Comparison of ENCODE assay signal across 9 cellular contexts in genomic region chr4:126604273-126604867, GRCh38.
DNase-seq lines count a peak whose midpoint lies in the region; ATAC-seq, FAIRE-seq and TF ChIP-seq lines count a peak whose summit lies in the region.
"Had no signal": no experiment of that assay in that cellular context is flagged by ENCODE, and none has a peak within 500 bp of the region (broad histone marks: within the 10 kb centered on the region; RNA-seq: fewer than 3 reads in every experiment).

No MANE protein-coding gene starts in this region.

- FAIRE-seq in G401.6 (lab: Jason Lieb, UNC) = peak; percentile 76

- TF ChIP-seq CTCF in fibroblast of pulmonary artery (IDR thresholded peaks at IDR 0.05; ENCODE audit: low read length, missing control alignments) (peak; percentile 92), retinal pigment epithelial cell (conservative IDR thresholded peaks at IDR 0.05; ENCODE audit: low read depth, low read length) (peak; percentile 81), stomach (IDR thresholded peaks at IDR 0.05) (peak in 2 of 7 experiments; percentile 28 to 55)

- H3K9me3 Mint-ChIP-seq in activated T-helper 1 cell treated with anti-CD3 and anti-CD28 coated beads, Interleukin-12 subunit alpha, Interleukin-12 subunit beta, Interleukin-2, Interleukin-4 antibody, amounts not matched to agents 30 ng/mL and 10 ng/mL and 1 ng/mL, durations not matched to agents 14 hours and 24 hours and 36 hours = no peaks in the 10 kb centered on the region

- WGBS in stomach, 5 donors = 18 to 41% (median 28%) methylated on average over 3 of the region's 3 CpGs

- ATAC-seq in HG02885 (IDR thresholded peaks at IDR 0.05; ENCODE audit: poor library complexity, unreplicated experiment) = peak; percentile 81

- intact Hi-C loops in activated T-helper 1 cell treated with anti-CD3 and anti-CD28 coated beads, Interleukin-12 subunit alpha, Interleukin-12 subunit beta, Interleukin-2, Interleukin-4 antibody, amounts not matched to agents 30 ng/mL and 10 ng/mL and 1 ng/mL, durations not matched to agents 14 hours and 24 hours and 36 hours (cut with micrococcal nuclease) = loop anchor here (5.0 kb wide), 1 partner anchor 1292 kb away; the partner anchor contains the start of gene FAT4
- intact Hi-C loops in stomach (cut with DNase I; ENCODE audit: low total_unique reads) = no loop called here

- H3K27ac ChIP-seq in stomach = no peak overlapping the region
- H3K27ac ChIP-seq: SJSA1 had no signal

- H3K9me3 ChIP-seq in stomach = no peaks in the 10 kb centered on the region
- H3K9me3 ChIP-seq: SJSA1 had no signal

- no peak for TF ChIP-seq POLR2A in stomach (IDR thresholded peaks at IDR 0.05)

- no peaks in the 10 kb centered on the region for H3K4me1 ChIP-seq in stomach
- H3K4me1 ChIP-seq: SJSA1 had no signal

- no peak overlapping the region for H3K27ac Mint-ChIP-seq in activated T-helper 1 cell treated with anti-CD3 and anti-CD28 coated beads, Interleukin-12 subunit alpha, Interleukin-12 subunit beta, Interleukin-2, Interleukin-4 antibody, amounts not matched to agents 30 ng/mL and 10 ng/mL and 1 ng/mL, durations not matched to agents 14 hours and 24 hours and 36 hours

- no peaks in the 10 kb centered on the region for H3K36me3 Mint-ChIP-seq in activated T-helper 1 cell treated with anti-CD3 and anti-CD28 coated beads, Interleukin-12 subunit alpha, Interleukin-12 subunit beta, Interleukin-2, Interleukin-4 antibody, amounts not matched to agents 30 ng/mL and 10 ng/mL and 1 ng/mL, durations not matched to agents 14 hours and 24 hours and 36 hours (ENCODE audit: low read depth)

- H3K27me3 Mint-ChIP-seq in activated T-helper 1 cell treated with anti-CD3 and anti-CD28 coated beads, Interleukin-12 subunit alpha, Interleukin-12 subunit beta, Interleukin-2, Interleukin-4 antibody, amounts not matched to agents 30 ng/mL and 10 ng/mL and 1 ng/mL, durations not matched to agents 14 hours and 24 hours and 36 hours (ENCODE audit: insufficient read depth) = no peaks in the 10 kb centered on the region

- H3K4me3 ChIP-seq in fibroblast of pulmonary artery (replicated peaks; ENCODE audit: low read depth, low read length) (no peak overlapping the region), retinal pigment epithelial cell (ENCODE audit: low read length) (no peak overlapping the region), stomach (no peak overlapping the region)
- H3K4me3 ChIP-seq: SJSA1 had no signal

- DNase-seq in RPMI7951 (ENCODE audit: low read depth) (peak; percentile 42), fibroblast of pulmonary artery (ENCODE audit: low read depth) (peak; percentile 63), retinal pigment epithelial cell (ENCODE audit: low read depth) (no peak), stomach (no peak), NK-92 (lab: John Stamatoyannopoulos, UW; ENCODE audit: unreplicated experiment) (no peak)
- no peak for DNase-seq in activated T-helper 1 cell treated with anti-CD3 and anti-CD28 coated beads, Interleukin-12 subunit alpha, Interleukin-12 subunit beta, Interleukin-2, Interleukin-4 antibody, amounts not matched to agents 30 ng/mL and 10 ng/mL and 1 ng/mL, durations not matched to agents 14 hours and 24 hours and 36 hours (ENCODE audit: low spot score)

- H3K27me3 ChIP-seq in stomach = no peaks in the 10 kb centered on the region
- H3K27me3 ChIP-seq: SJSA1 had no signal

- H3K4me1 Mint-ChIP-seq in activated T-helper 1 cell treated with anti-CD3 and anti-CD28 coated beads, Interleukin-12 subunit alpha, Interleukin-12 subunit beta, Interleukin-2, Interleukin-4 antibody, amounts not matched to agents 30 ng/mL and 10 ng/mL and 1 ng/mL, durations not matched to agents 14 hours and 24 hours and 36 hours (ENCODE audit: low read depth) = no peaks in the 10 kb centered on the region

- no peak overlapping the region for H3K4me3 Mint-ChIP-seq in activated T-helper 1 cell treated with anti-CD3 and anti-CD28 coated beads, Interleukin-12 subunit alpha, Interleukin-12 subunit beta, Interleukin-2, Interleukin-4 antibody, amounts not matched to agents 30 ng/mL and 10 ng/mL and 1 ng/mL, durations not matched to agents 14 hours and 24 hours and 36 hours

- no peaks in the 10 kb centered on the region for H3K36me3 ChIP-seq in stomach
- H3K36me3 ChIP-seq: SJSA1 had no signal

- no peak for TF ChIP-seq EP300 in stomach (IDR thresholded peaks at IDR 0.05)

Comparison
In these comparisons a context has a peak if more than half of its experiments do, and no peak if none do; other contexts are left out.
1. DNase-seq: peak in RPMI7951 (single experiment) and fibroblast of pulmonary artery (single experiment); none in retinal pigment epithelial cell (single experiment), activated T-helper 1 cell treated with anti-CD3 and anti-CD28 coated beads, Interleukin-12 subunit alpha, Interleukin-12 subunit beta, Interleukin-2, Interleukin-4 antibody, amounts not matched to agents 30 ng/mL and 10 ng/mL and 1 ng/mL, durations not matched to agents 14 hours and 24 hours and 36 hours (single experiment), stomach (single experiment) and NK-92 (single experiment).